In genomic region chr3:39936848-39937247, GRCh38 we compare ENCODE assay signal across 22 cellular contexts.
"Had no signal": no experiment of that assay in that cellular context is flagged by ENCODE, and none has a peak within 500 bp of the region (broad histone marks: within the 10 kb centered on the region; RNA-seq: fewer than 3 reads in every experiment).

No MANE protein-coding gene starts in this region.

- FAIRE-seq: islet of Langerhans had no signal

- ATAC-seq: effector memory CD8-positive, alpha-beta T cell; gastrocnemius medialis; left lung; lower lobe of right lung; psoas muscle had no signal

- H3K36me3 ChIP-seq: esophagus muscularis mucosa, gastrocnemius medialis, heart right ventricle, left lung, lower lobe of right lung, sigmoid colon, suprapubic skin, tibial artery, upper lobe of left lung, uterus had no signal

- H3K4me3 ChIP-seq: esophagus muscularis mucosa, gastrocnemius medialis, heart right ventricle, left lung, lower lobe of right lung, psoas muscle, sigmoid colon, skin epidermis, suprapubic skin, tibial artery, upper lobe of left lung, uterus had no signal

- H3K4me1 Mint-ChIP-seq: nephron had no signal

- DNase-seq: effector memory CD8-positive, alpha-beta T cell; gastrocnemius medialis; heart right ventricle; kidney glomerular epithelial cell; left lung; lower lobe of right lung; mesenchymal stem cell; psoas muscle; retina; sigmoid colon; stimulated activated CD4-positive, alpha-beta T cell treated with anti-CD3 and anti-CD28 coated beads, Interleukin-12 subunit alpha, Interleukin-12 subunit beta, amount 100 ng/mL, for 4 hours; stimulated activated naive CD4-positive, alpha-beta T cell; tibial artery; upper lobe of left lung; uterus had no signal

- H3K79me2 ChIP-seq: parathyroid adenoma had no signal

- H3K4me3 Mint-ChIP-seq: effector memory CD8-positive, alpha-beta T cell; nephron had no signal

- H3K9ac ChIP-seq: parathyroid adenoma had no signal

- H2AFZ ChIP-seq: parathyroid adenoma had no signal

- H3K27ac Mint-ChIP-seq: effector memory CD8-positive, alpha-beta T cell had no signal

- H3K27ac ChIP-seq: epithelial cell of prostate, esophagus muscularis mucosa, gastrocnemius medialis, left lung, lower lobe of right lung, parathyroid adenoma, psoas muscle, skin epidermis, suprapubic skin, tibial artery, upper lobe of left lung, uterus had no signal

- H3K27me3 ChIP-seq: esophagus muscularis mucosa, gastrocnemius medialis, heart right ventricle, left lung, sigmoid colon, suprapubic skin, tibial artery, upper lobe of left lung, uterus had no signal

- H3K4me1 ChIP-seq: gastrocnemius medialis, left lung, lower lobe of right lung, parathyroid adenoma, psoas muscle, upper lobe of left lung, uterus had no signal

- H3K9me3 ChIP-seq: esophagus muscularis mucosa, gastrocnemius medialis, heart right ventricle, left lung, lower lobe of right lung, psoas muscle, sigmoid colon, suprapubic skin, tibial artery, upper lobe of left lung, uterus had no signal

- H3K9me3 Mint-ChIP-seq: effector memory CD8-positive, alpha-beta T cell; nephron had no signal
